ENCODE assay signal across 9 cellular contexts in genomic region chr12:92930421-92930820, GRCh38. TPM values are rescaled to one million over a fixed set of nuclear protein-coding genes. Genes with fewer than 3 reads are reported as not detected.
DNase-seq lines count a peak whose midpoint lies in the region; ATAC-seq and TF ChIP-seq lines count a peak whose summit lies in the region.
"Had no signal": no experiment of that assay in that cellular context is flagged by ENCODE, and none has a peak within 500 bp of the region (broad histone marks: within the 10 kb centered on the region; RNA-seq: fewer than 3 reads in every experiment).

No MANE protein-coding gene starts in this region.

- TF ChIP-seq CTCF in HEK293 (tag by site-specific recombination; IDR thresholded peaks at IDR 0.05) (no peak), WI38 (IDR thresholded peaks at IDR 0.05; ENCODE audit: low read depth, low read length) (no peak), foreskin keratinocyte (conservative IDR thresholded peaks at IDR 0.05) (no peak), GM13977 (IDR thresholded peaks at IDR 0.05; ENCODE audit: extremely low read depth, insufficient read depth, missing control alignments) (no peak), GM10266 (IDR thresholded peaks at IDR 0.05; ENCODE audit: control insufficient read depth, insufficient read depth, low read depth, missing control alignments) (no peak)

- DNase-seq in foreskin keratinocyte = peak in 1 of 2 donors; percentile 44
- no peak for DNase-seq in GM13977 (ENCODE audit: low spot score)
- DNase-seq in DMS53 (lab: John Stamatoyannopoulos, UW) = no peak
- no peak for DNase-seq in GM10266 (ENCODE audit: extremely low spot score)
- DNase-seq: NCI-H187 had no signal

- H3K36me3 ChIP-seq in HEK293 (ENCODE audit: control insufficient read depth in 2 of 2, insufficient read depth in 1 of 2, low read length in 2 of 2) = no peaks in the 10 kb centered on the region
- H3K36me3 ChIP-seq in skeletal muscle tissue (ENCODE audit: control insufficient read depth in 3 of 3, insufficient read depth in 3 of 3, low read length in 3 of 3) = no peaks in the 10 kb centered on the region

- CTCF ChIA-PET in HEK293 (lab: Yijun Ruan, JAX) = interaction anchor here (0.5 to 0.7 kb wide), 2 partner anchors 146 to 181 kb away, joined by 4 read pairs; no protein-coding TSS in a partner anchor

- H3K4me1 ChIP-seq in HEK293 (ENCODE audit: control insufficient read depth, insufficient read depth, low read length) (peaks cover 11% of the 10 kb centered on the region; the same call in 1 of the 2 replicates), foreskin keratinocyte (peaks cover 18% of the 10 kb centered on the region), skeletal muscle tissue (ENCODE audit: control insufficient read depth in 3 of 3, insufficient read depth in 3 of 3, low read length in 3 of 3) (peaks cover 15 to 23% (median 23%) of the 10 kb centered on the region in 3 donors)

- no peak for ATAC-seq in foreskin keratinocyte
- ATAC-seq in GM18867 (IDR thresholded peaks at IDR 0.05; ENCODE audit: unreplicated experiment) = no peak

- H3K9me3 ChIP-seq in HEK293 (ENCODE audit: control insufficient read depth, insufficient read depth, low read depth, low read length) = no peaks in the 10 kb centered on the region
- no peaks in the 10 kb centered on the region for H3K9me3 ChIP-seq in skeletal muscle tissue (ENCODE audit: control insufficient read depth in 3 of 3, low read length in 3 of 3)

- no peak overlapping the region for H3K27ac ChIP-seq in HEK293 (ENCODE audit: extremely low read depth, low read depth, low read length)
- peak overlapping the region; percentile 92 for H3K27ac ChIP-seq in foreskin keratinocyte
- peak overlapping the region; percentile 98 for H3K27ac ChIP-seq in skeletal muscle tissue (ENCODE audit: low read depth, low read length)

- H3K27me3 ChIP-seq in foreskin keratinocyte = no peaks in the 10 kb centered on the region
- no peaks in the 10 kb centered on the region for H3K27me3 ChIP-seq in skeletal muscle tissue (ENCODE audit: control insufficient read depth in 3 of 3, insufficient read depth in 3 of 3, low read length in 3 of 3)

- H3K9ac ChIP-seq in skeletal muscle tissue (ENCODE audit: low read depth in 1 of 3, low read length in 3 of 3) = peak overlapping the region in 1 of 3 donors; percentile 93

- POLR2A ChIA-PET in HEK293 (lab: Yijun Ruan, JAX) = no interaction called here

- no peak overlapping the region for H3K4me3 ChIP-seq in HEK293 (ENCODE audit: low read depth, low read length)
- H3K4me3 ChIP-seq in WI38 (ENCODE audit: low read depth, low read length) = peak overlapping the region; percentile 64
- H3K4me3 ChIP-seq in skeletal muscle tissue (ENCODE audit: low read length in 3 of 3) = peak overlapping the region in 1 of 3 donors; percentile 91

- in situ Hi-C loops in GM13977 (cut with MboI; ENCODE audit: low pct_unique_long_range_greater_than_20kb, low sequenced_read_pairs, unreplicated experiment) = no loop called here

TF ChIP-seq in HEK293, 187 proteins besides CTCF, POLR2A, EP300 and RAD21:
- TF ChIP-seq ZNF658 (tag by site-specific recombination; IDR thresholded peaks at IDR 0.05) (no peak), ZNF621 (tag by site-specific recombination; IDR thresholded peaks at IDR 0.05) (no peak), PRDM6 (tag by site-specific recombination; IDR thresholded peaks at IDR 0.05) (peak; percentile 12; the same call in 1 of the 2 replicates), ZNF335 (tag by site-specific recombination; conservative IDR thresholded peaks at IDR 0.05) (peak; percentile 57)

RNA-seq across cellular contexts. Expression of gene EEA1, which starts 1.3 kb away (rescaled TPM):
- total RNA-seq in foreskin keratinocyte (22.8 and 27.1 TPM in 2 replicates), skeletal muscle tissue (9.4 TPM)
- polyA plus RNA-seq in foreskin keratinocyte = 1.9 and 2.6 TPM in 2 replicates
